Comparison of ENCODE assay signal across 8 cellular contexts in genomic region chr7:151060416-151061234, GRCh38. TPM values are rescaled to one million over a fixed set of nuclear protein-coding genes. Genes with fewer than 3 reads are reported as not detected.
DNase-seq lines count a peak whose midpoint lies in the region; ATAC-seq and TF ChIP-seq lines count a peak whose summit lies in the region.

No MANE protein-coding gene starts in this region.

- peak overlapping the region; percentile 89 for H2BK5ac ChIP-seq in trophoblast cell (ENCODE audit: low read depth, low read length, poor library complexity)

- H3K36me3 Mint-ChIP-seq in CD4-positive, alpha-beta memory T cell, result peaks cover 0 to 33% of the 10 kb centered on the region in 2 donors
- H3K36me3 Mint-ChIP-seq in activated CD4-positive, alpha-beta memory T cell treated with anti-CD3 and anti-CD28 coated beads, Interleukin-2, amount 10 ng/mL, durations not matched to agents 7 days and 5 days (ENCODE audit: low read depth), result peaks cover 25% of the 10 kb centered on the region

- H4K91ac ChIP-seq in trophoblast cell (ENCODE audit: low read depth, low read length), result peak overlapping the region; percentile 87

- no peak overlapping the region for H3K23ac ChIP-seq in trophoblast cell (ENCODE audit: low read length)

- H2BK120ac ChIP-seq in trophoblast cell (ENCODE audit: insufficient read depth, low read length, poor library complexity), result peak overlapping the region; percentile 82

- no peaks in the 10 kb centered on the region for H3K27me3 ChIP-seq in CD4-positive, alpha-beta memory T cell (ENCODE audit: insufficient read depth, low read length)
- no peaks in the 10 kb centered on the region for H3K27me3 ChIP-seq in foreskin keratinocyte
- H3K27me3 ChIP-seq in trophoblast cell (ENCODE audit: insufficient read depth, low read length), result no peaks in the 10 kb centered on the region

- intact Hi-C loops in CD4-positive, alpha-beta memory T cell (cut with micrococcal nuclease), result no loop called here

- peaks cover 47% of the 10 kb centered on the region for H3K79me1 ChIP-seq in trophoblast cell (ENCODE audit: low read length)

- peak overlapping the region; percentile 66 for H3K4ac ChIP-seq in trophoblast cell (ENCODE audit: low read depth, low read length)

- ATAC-seq in foreskin keratinocyte, result no peak
- ATAC-seq in GM21360 (IDR thresholded peaks at IDR 0.05; ENCODE audit: unreplicated experiment), result no peak
- no peak for ATAC-seq in GM21786 (IDR thresholded peaks at IDR 0.05; ENCODE audit: unreplicated experiment)

- TF ChIP-seq CTCF in HFF-Myc (IDR thresholded peaks at IDR 0.05; ENCODE audit: low read depth, low read length, missing control alignments) (peak; percentile 38), foreskin keratinocyte (conservative IDR thresholded peaks at IDR 0.05) (peak; percentile 30)

- H3K27ac ChIP-seq in CD4-positive, alpha-beta memory T cell (ENCODE audit: low read depth, low read length), result peak overlapping the region; percentile 85
- H3K27ac ChIP-seq in foreskin keratinocyte, result peak overlapping the region; percentile 67
- peak overlapping the region; percentile 84 for H3K27ac ChIP-seq in trophoblast cell (ENCODE audit: low read depth, low read length)

- H3K9me3 Mint-ChIP-seq in CD4-positive, alpha-beta memory T cell, result no peaks in the 10 kb centered on the region
- H3K9me3 Mint-ChIP-seq in activated CD4-positive, alpha-beta memory T cell treated with anti-CD3 and anti-CD28 coated beads, Interleukin-2, amount 10 ng/mL, durations not matched to agents 7 days and 5 days, result no peaks in the 10 kb centered on the region

- peak overlapping the region; percentile 81 for H3K14ac ChIP-seq in trophoblast cell (ENCODE audit: low read length)

- WGBS in trophoblast cell (ENCODE audit: extremely low coverage, insufficient coverage, insufficient read length), result no CpG with 5 or more reads among the region's 21 CpGs

- H2AFZ ChIP-seq in trophoblast cell (ENCODE audit: insufficient read depth, low read length, poor library complexity), result peak overlapping the region; percentile 45

- H3K4me3 ChIP-seq in CD4-positive, alpha-beta memory T cell (ENCODE audit: low read length in 2 of 2), result peak overlapping the region; percentile 39 to 70
- peak overlapping the region; percentile 83 for H3K4me3 ChIP-seq in HFF-Myc (replicated peaks; ENCODE audit: low read depth, low read length)
- H3K4me3 ChIP-seq in trophoblast cell (ENCODE audit: low read depth, low read length), result peak overlapping the region; percentile 79

- POLR2A ChIA-PET in CD4-positive, alpha-beta memory T cell (lab: Charles Lee; ENCODE audit: partially characterized antibody), result interaction anchor here (1.0 to 5.0 kb wide), 4 partner anchors 16 to 33 kb away, joined by 4 to 68 read pairs (median 10); partner anchors contain the start of genes ABCB8, AGAP3, FASTK and TMUB1
- POLR2A ChIA-PET in activated CD4-positive, alpha-beta memory T cell treated with anti-CD3 and anti-CD28 coated beads, Interleukin-2, amount 10 ng/mL, durations not matched to agents 7 days and 5 days (lab: Charles Lee), result interaction anchor here (0.9 to 3.0 kb wide), 5 partner anchors 20 to 50 kb away, joined by 4 to 13 read pairs (median 5); partner anchors contain the start of genes ABCB8 and FASTK

- no peaks in the 10 kb centered on the region for H3K9me3 ChIP-seq in CD4-positive, alpha-beta memory T cell (ENCODE audit: control insufficient read depth in 1 of 2, low read length in 2 of 2)
- H3K9me3 ChIP-seq in trophoblast cell (ENCODE audit: insufficient read depth, low read depth, low read length), result no peaks in the 10 kb centered on the region

- peaks cover 0 to 2% of the 10 kb centered on the region in 2 donors for H3K27me3 Mint-ChIP-seq in CD4-positive, alpha-beta memory T cell
- H3K27me3 Mint-ChIP-seq in activated CD4-positive, alpha-beta memory T cell treated with anti-CD3 and anti-CD28 coated beads, Interleukin-2, amount 10 ng/mL, durations not matched to agents 7 days and 5 days, result no peaks in the 10 kb centered on the region

- H4K12ac ChIP-seq in trophoblast cell (ENCODE audit: low read depth, low read length), result peak overlapping the region; percentile 61

- H2AK5ac ChIP-seq in trophoblast cell (ENCODE audit: low read length), result peak overlapping the region; percentile 43

- peaks cover 26% of the 10 kb centered on the region for H3K79me2 ChIP-seq in trophoblast cell (ENCODE audit: control insufficient read depth, insufficient read depth, low read length, poor library complexity)

- CTCF ChIA-PET in CD4-positive, alpha-beta memory T cell (lab: Charles Lee; ENCODE audit: partially characterized antibody), result interaction anchor here (0.8 to 1.7 kb wide), 2 partner anchors 50 to 52 kb away, joined by 3 to 5 read pairs; no protein-coding TSS in a partner anchor
- CTCF ChIA-PET in activated CD4-positive, alpha-beta memory T cell treated with anti-CD3 and anti-CD28 coated beads, Interleukin-2, amount 10 ng/mL, durations not matched to agents 7 days and 5 days (lab: Charles Lee), result interaction anchor here (0.7 to 1.3 kb wide), 3 partner anchors 20 to 51 kb away, joined by 3 to 5 read pairs (median 3); partner anchors contain the start of genes ABCB8 and FASTK

- peaks cover 18 to 48% (median 36%) of the 10 kb centered on the region in 4 donors for H3K4me1 Mint-ChIP-seq in CD4-positive, alpha-beta memory T cell
- peaks cover 40% of the 10 kb centered on the region for H3K4me1 Mint-ChIP-seq in activated CD4-positive, alpha-beta memory T cell treated with anti-CD3 and anti-CD28 coated beads, Interleukin-2, amount 10 ng/mL, durations not matched to agents 7 days and 5 days

- peak overlapping the region; percentile 50 for H3K18ac ChIP-seq in trophoblast cell (ENCODE audit: low read length)

- peak overlapping the region; percentile 3 for H2BK12ac ChIP-seq in trophoblast cell (ENCODE audit: low read length)

- peaks cover 13% of the 10 kb centered on the region for H3K36me3 ChIP-seq in CD4-positive, alpha-beta memory T cell (ENCODE audit: insufficient read depth, low read length)
- H3K36me3 ChIP-seq in trophoblast cell (ENCODE audit: control insufficient read depth in 1 of 2, insufficient read depth in 2 of 2, low read length in 2 of 2), result peaks cover 20 to 22% of the 10 kb centered on the region in 2 experiments

- peak overlapping the region; percentile 95 for H3K4me2 ChIP-seq in trophoblast cell (ENCODE audit: low read length)

- H3K4me3 Mint-ChIP-seq in CD4-positive, alpha-beta memory T cell, result peak overlapping the region; percentile 77 to 93 (median 86)
- H3K4me3 Mint-ChIP-seq in activated CD4-positive, alpha-beta memory T cell treated with anti-CD3 and anti-CD28 coated beads, Interleukin-2, amount 10 ng/mL, durations not matched to agents 7 days and 5 days, result peak overlapping the region; percentile 84

- H3K27ac Mint-ChIP-seq in CD4-positive, alpha-beta memory T cell, result peak overlapping the region in 6 of 7 donors; percentile 66 to 85 (median 76)
- H3K27ac Mint-ChIP-seq in activated CD4-positive, alpha-beta memory T cell treated with anti-CD3 and anti-CD28 coated beads, Interleukin-2, amount 10 ng/mL, durations not matched to agents 7 days and 5 days, result peak overlapping the region; percentile 52

- peaks cover 41% of the 10 kb centered on the region for H3K4me1 ChIP-seq in CD4-positive, alpha-beta memory T cell (ENCODE audit: insufficient read depth, low read length)
- H3K4me1 ChIP-seq in foreskin keratinocyte (no peaks in the 10 kb centered on the region), trophoblast cell (ENCODE audit: control insufficient read depth in 1 of 2, insufficient read depth in 2 of 2, low read length in 2 of 2) (peaks cover 50% of the 10 kb centered on the region in 2 experiments)

- H4K8ac ChIP-seq in trophoblast cell (ENCODE audit: low read depth, low read length), result peak overlapping the region; percentile 87

- DNase-seq in CD4-positive, alpha-beta memory T cell, result peak in 1 of 5 donors; percentile 41
- DNase-seq in HFF-Myc (ENCODE audit: extremely low read depth, low read depth) (no peak), foreskin keratinocyte (peak in 1 of 2 donors; percentile 29), trophoblast cell (no peak), SHP77 (lab: John Stamatoyannopoulos, UW) (no peak)
- DNase-seq in activated CD4-positive, alpha-beta memory T cell treated with anti-CD3 and anti-CD28 coated beads, Interleukin-2, amount 10 ng/mL, durations not matched to agents 7 days and 5 days, result peak; percentile 24

- peak overlapping the region; percentile 67 for H3K9ac ChIP-seq in trophoblast cell (ENCODE audit: low read length)

RNA-seq across cellular contexts. Expression of gene SLC4A2, which starts 1.2 kb away (rescaled TPM):
- total RNA-seq in CD4-positive, alpha-beta memory T cell, result 10 to 100 TPM; 82.7 to 84.7 TPM
- 10 to 100 TPM; 12.8 to 24.3 TPM for polyA plus RNA-seq in CD4-positive, alpha-beta memory T cell
- 100 to 1,000 TPM in 1 of 2 experiments, 10 to 100 TPM in 1; 94.6 to 109 TPM for total RNA-seq in activated CD4-positive, alpha-beta memory T cell treated with anti-CD3 and anti-CD28 coated beads, Interleukin-2, amount 10 ng/mL, durations not matched to agents 7 days and 5 days
- total RNA-seq in foreskin keratinocyte, result 70.8 and 83.6 TPM in 2 replicates
- polyA plus RNA-seq in foreskin keratinocyte, result 81.1 and 86.5 TPM in 2 replicates
- 225 and 252 TPM in 2 replicates for polyA plus RNA-seq in trophoblast cell (2013)

RNA-seq across cellular contexts. Expression of gene CDK5, which starts 2.9 kb away (rescaled TPM):
- total RNA-seq in CD4-positive, alpha-beta memory T cell, result 1 to 10 TPM; 6.3 to 7.5 TPM
- 10 to 100 TPM; 10.8 to 15.2 TPM for polyA plus RNA-seq in CD4-positive, alpha-beta memory T cell
- total RNA-seq in activated CD4-positive, alpha-beta memory T cell treated with anti-CD3 and anti-CD28 coated beads, Interleukin-2, amount 10 ng/mL, durations not matched to agents 7 days and 5 days, result 10 to 100 TPM; 17.6 to 18.2 TPM
- 17.7 and 18.6 TPM in 2 replicates for total RNA-seq in foreskin keratinocyte
- 22.5 and 22.6 TPM in 2 replicates for polyA plus RNA-seq in foreskin keratinocyte
- 22.3 and 22.9 TPM in 2 replicates for polyA plus RNA-seq in trophoblast cell (2013)

RNA-seq across cellular contexts. Expression of gene ASIC3, which starts 12.3 kb away (rescaled TPM):
- 10 to 100 TPM; 10.6 to 11.6 TPM for total RNA-seq in CD4-positive, alpha-beta memory T cell
- not detected for polyA plus RNA-seq in CD4-positive, alpha-beta memory T cell
- 1 to 10 TPM; 5.5 to 6.2 TPM for total RNA-seq in activated CD4-positive, alpha-beta memory T cell treated with anti-CD3 and anti-CD28 coated beads, Interleukin-2, amount 10 ng/mL, durations not matched to agents 7 days and 5 days
- 0.25 and 0.95 TPM in 2 replicates for total RNA-seq in foreskin keratinocyte
- polyA plus RNA-seq in foreskin keratinocyte, result 0.51 and 0.60 TPM in 2 replicates
- polyA plus RNA-seq in trophoblast cell (2013), result 7.7 and 7.9 TPM in 2 replicates

RNA-seq across cellular contexts. Expression of gene FASTK, which starts 20.0 kb away (rescaled TPM):
- total RNA-seq in CD4-positive, alpha-beta memory T cell, result 100 to 1,000 TPM; 123 to 126 TPM
- polyA plus RNA-seq in CD4-positive, alpha-beta memory T cell, result 10 to 100 TPM; 51.2 to 62.2 TPM
- 10 to 100 TPM; 70.0 to 72.7 TPM for total RNA-seq in activated CD4-positive, alpha-beta memory T cell treated with anti-CD3 and anti-CD28 coated beads, Interleukin-2, amount 10 ng/mL, durations not matched to agents 7 days and 5 days
- total RNA-seq in foreskin keratinocyte, result 49.4 and 55.2 TPM in 2 replicates
- polyA plus RNA-seq in foreskin keratinocyte, result 64.6 and 71.5 TPM in 2 replicates
- polyA plus RNA-seq in trophoblast cell (2013), result 59.7 and 61.2 TPM in 2 replicates

RNA-seq across cellular contexts. Expression of gene TMUB1, which starts 22.7 kb away (rescaled TPM):
- 10 to 100 TPM; 42.6 to 48.7 TPM for total RNA-seq in CD4-positive, alpha-beta memory T cell
- 10 to 100 TPM; 48.9 to 66.7 TPM for polyA plus RNA-seq in CD4-positive, alpha-beta memory T cell
- total RNA-seq in activated CD4-positive, alpha-beta memory T cell treated with anti-CD3 and anti-CD28 coated beads, Interleukin-2, amount 10 ng/mL, durations not matched to agents 7 days and 5 days, result 10 to 100 TPM; 80.3 to 81.1 TPM
- 38.8 and 39.7 TPM in 2 replicates for total RNA-seq in foreskin keratinocyte
- polyA plus RNA-seq in foreskin keratinocyte, result 74.3 and 83.3 TPM in 2 replicates
- 82.7 and 85.1 TPM in 2 replicates for polyA plus RNA-seq in trophoblast cell (2013)
